19 cellular contexts compared by ENCODE assay signal in genomic region chr20:36275441-36276189, GRCh38. TPM values are rescaled to one million over a fixed set of nuclear protein-coding genes. Genes with fewer than 3 reads are reported as not detected.
DNase-seq lines count a peak whose midpoint lies in the region; ATAC-seq, FAIRE-seq and TF ChIP-seq lines count a peak whose summit lies in the region.
"Had no signal": no experiment of that assay in that cellular context is flagged by ENCODE, and none has a peak within 500 bp of the region (broad histone marks: within the 10 kb centered on the region; RNA-seq: fewer than 3 reads in every experiment).

No MANE protein-coding gene starts in this region.

- H3K27me3 ChIP-seq in BE2C (no peaks in the 10 kb centered on the region), K562 (ENCODE audit: control insufficient read depth in 2 of 2, insufficient read depth in 2 of 2, low read length in 2 of 2) (peaks cover 25 to 71% of the 10 kb centered on the region in 2 experiments), neural progenitor cell (no peaks in the 10 kb centered on the region), mammary epithelial cell (ENCODE audit: insufficient read depth, low read length) (no peaks in the 10 kb centered on the region)

- H3F3A ChIP-seq in neural progenitor cell (ENCODE audit: low read depth), result no peaks in the 10 kb centered on the region

- 0% methylated on average over 12 of the region's 12 CpGs for WGBS in K562 (ENCODE audit: insufficient coverage, low coverage, missing lambda C conversion rate)
- 79% methylated on average over 6 of the region's 12 CpGs for WGBS in mammary epithelial cell (ENCODE audit: low coverage, missing lambda C conversion rate)

- DNase-seq in BE2C (peak; percentile 67), NCI-H69 (lab: John Stamatoyannopoulos, UW) (peak; percentile 27), K562 (ENCODE audit: extremely low read depth in 1 of 4, low spot score in 3 of 4) (no peak), neural progenitor cell (ENCODE audit: low spot score) (no peak), NCI-H1436 treated with DMSO at 0.1 percent for 48 hours (lab: John Stamatoyannopoulos, UW) (no peak), NCI-H446 (lab: John Stamatoyannopoulos, UW) (no peak), mammary epithelial cell (no peak)
- DNase-seq: CD4-positive, alpha-beta T cell; GM23248; NCI-H1694; NCI-H2107; NCI-H2227 treated with DMSO at 0.1 percent for 48 hours; NCI-H526; RPMI8226; SW 1271 had no signal

- peaks cover 27% of the 10 kb centered on the region for H3K4me1 Mint-ChIP-seq in neural progenitor cell
- H3K4me1 Mint-ChIP-seq: B cell had no signal

- H2AFZ ChIP-seq in K562 (ENCODE audit: low read depth, low read length) (no peak overlapping the region), neural progenitor cell (replicated peaks) (no peak overlapping the region), mammary epithelial cell (ENCODE audit: low read depth, low read length) (no peak overlapping the region)
- H2AFZ ChIP-seq: GM23248 had no signal

- TF ChIP-seq POLR2A in K562 (conservative IDR thresholded peaks at IDR 0.05), result no peak

- H3K9ac ChIP-seq in K562 (ENCODE audit: insufficient read depth in 1 of 2, low read depth in 2 of 2, low read length in 2 of 2) (no peak overlapping the region), neural progenitor cell (no peak overlapping the region), mammary epithelial cell (ENCODE audit: insufficient read depth, low read length) (no peak overlapping the region)
- H3K9ac ChIP-seq: GM23248, KMS-11 had no signal

- no peak overlapping the region for H3K27ac Mint-ChIP-seq in neural progenitor cell
- H3K27ac Mint-ChIP-seq: B cell; CD4-positive, alpha-beta T cell had no signal

- no peaks in the 10 kb centered on the region for H3K9me3 Mint-ChIP-seq in neural progenitor cell
- H3K9me3 Mint-ChIP-seq: CD4-positive, alpha-beta T cell had no signal

- dilution Hi-C loops in mammary epithelial cell (cut with HindIII; ENCODE audit: low sequenced_read_pairs), result no loop called here

- no peak for TF ChIP-seq EP300 in K562 (IDR thresholded peaks at IDR 0.05; ENCODE audit: low read length)

- 0 out of 2 replicates have a peak, but pooled peaks cover 10% of the 10 kb centered on the region for H4K20me1 ChIP-seq in K562 (replicated peaks; ENCODE audit: control insufficient read depth, insufficient read depth, low read length)
- no peaks in the 10 kb centered on the region for H4K20me1 ChIP-seq in neural progenitor cell (ENCODE audit: low read depth)
- H4K20me1 ChIP-seq in mammary epithelial cell (ENCODE audit: insufficient read depth, low read length), result no peaks in the 10 kb centered on the region

- H3K4me3 Mint-ChIP-seq in neural progenitor cell, result no peak overlapping the region
- H3K4me3 Mint-ChIP-seq: B cell; CD4-positive, alpha-beta T cell had no signal

- H3K36me3 ChIP-seq in BE2C, result no peaks in the 10 kb centered on the region
- no peaks in the 10 kb centered on the region for H3K36me3 ChIP-seq in K562 (ENCODE audit: control insufficient read depth, insufficient read depth, low read length)
- no peaks in the 10 kb centered on the region for H3K36me3 ChIP-seq in neural progenitor cell
- no peaks in the 10 kb centered on the region for H3K36me3 ChIP-seq in mammary epithelial cell (ENCODE audit: insufficient read depth, low read length)

- no peaks in the 10 kb centered on the region for H3K9me1 ChIP-seq in K562 (ENCODE audit: control insufficient read depth, insufficient read depth, low read length)

- H3K27ac ChIP-seq in K562 (ENCODE audit: extremely low read depth, low read depth, low read length), result no peak overlapping the region
- H3K27ac ChIP-seq in neural progenitor cell, result no peak overlapping the region
- H3K27ac ChIP-seq in mammary epithelial cell (ENCODE audit: insufficient read depth, low read depth, low read length), result no peak overlapping the region
- H3K27ac ChIP-seq: GM23248, KMS-11 had no signal

- H3K27me3 Mint-ChIP-seq in neural progenitor cell (ENCODE audit: insufficient read depth, low read depth), result peaks cover 5% of the 10 kb centered on the region

- H3K4me3 ChIP-seq in BE2C (ENCODE audit: low read depth, low read length) (no peak overlapping the region), K562 (no peak overlapping the region), neural progenitor cell (no peak overlapping the region), mammary epithelial cell (replicated peaks in 1 of 3; ENCODE audit: insufficient read depth in 1 of 3, low read depth in 2 of 3, low read length in 3 of 3) (no peak overlapping the region)
- H3K4me3 ChIP-seq: GM23248 had no signal

- TF ChIP-seq CTCF in BE2C (IDR thresholded peaks at IDR 0.05; ENCODE audit: low read depth, low read length) (peak; percentile 29), K562 (IDR thresholded peaks at IDR 0.05 in 2 of 3, conservative IDR thresholded peaks at IDR 0.05 in 1 of 3; ENCODE audit: insufficient read depth in 2 of 3, low read depth in 1 of 3, low read length in 3 of 3) (no peak), neural progenitor cell (IDR thresholded peaks at IDR 0.05) (peak; percentile 3), mammary epithelial cell (conservative IDR thresholded peaks at IDR 0.05 in 1 of 2, IDR thresholded peaks at IDR 0.05 in 1 of 2; ENCODE audit: extremely low read depth in 1 of 2, insufficient read depth in 1 of 2, low read depth in 1 of 2, low read length in 2 of 2) (no peak)

- H3K4me1 ChIP-seq in BE2C (peaks cover 10% of the 10 kb centered on the region), K562 (replicated peaks in 1 of 2; ENCODE audit: control insufficient read depth in 2 of 2, insufficient read depth in 2 of 2, low read length in 2 of 2) (peaks cover 0 to 3% of the 10 kb centered on the region in 2 experiments; a peak in 1 of 5 replicates), neural progenitor cell (peaks cover 7% of the 10 kb centered on the region), mammary epithelial cell (ENCODE audit: insufficient read depth, low read length) (no peaks in the 10 kb centered on the region)

- intact Hi-C loops in K562 (cut with micrococcal nuclease), result no loop called here
- intact Hi-C loops in mammary epithelial cell (cut with micrococcal nuclease), result no loop called here

- FAIRE-seq in K562 (lab: Jason Lieb, UNC), result no peak
- FAIRE-seq: HepG2 had no signal

- POLR2A ChIA-PET in K562 (lab: Yijun Ruan, JAX), result interaction anchor here (1.3 kb wide), 1 partner anchor 10 kb away, joined by 4 read pairs; no protein-coding TSS in a partner anchor

- H3K9me3 ChIP-seq in BE2C (no peaks in the 10 kb centered on the region), K562 (replicated peaks; ENCODE audit: control insufficient read depth, insufficient read depth, low read depth, low read length) (no peaks in the 10 kb centered on the region), neural progenitor cell (ENCODE audit: low read depth) (no peaks in the 10 kb centered on the region), mammary epithelial cell (replicated peaks; ENCODE audit: insufficient read depth, low read length) (no peaks in the 10 kb centered on the region)

- no TSS peak for BruUV-seq in K562 (replicated peaks; lab: Mats Ljungman, UMichigan)
- BruUV-seq in mammary epithelial cell (replicated peaks; lab: Mats Ljungman, UMichigan), result no TSS peak

- CTCF ChIA-PET in K562 (lab: Yijun Ruan, JAX; ENCODE audit: low intra/inter-chr PET ratio) (no interaction called here), mammary epithelial cell (lab: Charles Lee; ENCODE audit: low non-redundant PET) (no interaction called here)

- no peaks in the 10 kb centered on the region for H3K36me3 Mint-ChIP-seq in neural progenitor cell

- ATAC-seq in K562 (no peak), HG03280 (IDR thresholded peaks at IDR 0.05; ENCODE audit: unreplicated experiment) (no peak)
- ATAC-seq: HepG2 had no signal

- H3K4me2 ChIP-seq in K562 (ENCODE audit: insufficient read depth, low read length) (no peak overlapping the region), neural progenitor cell (no peak overlapping the region), mammary epithelial cell (ENCODE audit: insufficient read depth, low read depth, low read length) (no peak overlapping the region)
- H3K4me2 ChIP-seq: KMS-11 had no signal

- H3K79me2 ChIP-seq in K562 (ENCODE audit: control insufficient read depth, insufficient read depth, low read length), result no peaks in the 10 kb centered on the region
- H3K79me2 ChIP-seq in neural progenitor cell (ENCODE audit: low read depth), result no peaks in the 10 kb centered on the region
- H3K79me2 ChIP-seq in mammary epithelial cell (ENCODE audit: insufficient read depth, low read length), result no peaks in the 10 kb centered on the region

- in situ Hi-C loops in K562 (cut with MboI), result no loop called here
- in situ Hi-C loops in mammary epithelial cell (cut with MboI; ENCODE audit: low sequenced_read_pairs in 2 of 2), result no loop called here

- TF ChIP-seq RAD21 in K562 (CRISPR knock-in tag; conservative IDR thresholded peaks at IDR 0.05 in 1 of 2, IDR thresholded peaks at IDR 0.05 in 1 of 2), result no peak

RNA-seq across cellular contexts. Expression of gene DLGAP4, which starts 30.5 kb away (rescaled TPM):
- 71.6 TPM for polyA plus RNA-seq in BE2C (2012; ENCODE audit: insufficient read depth, insufficient read length, low read depth)
- 20.3 and 54.2 TPM in 2 replicates for total RNA-seq in K562 (2011; cell fraction: chromatin; rRNA removed; ENCODE audit: low replicate concordance)
- 27.4 and 30.0 TPM in 2 replicates for total RNA-seq in K562 (2011; cell fraction: nucleolus; rRNA removed)
- 33.4 and 54.4 TPM in 2 replicates for total RNA-seq in K562 (2011; cell fraction: nucleoplasm; rRNA removed)
- total RNA-seq in K562 (2014; rRNA removed) (4.5 and 9.9 TPM in 2 replicates), K562 (2014; rRNA removed; fragmentation: Illumina TruSeq; extraction: Trizol) (2.3 and 3.2 TPM in 2 replicates), K562 (2015; rRNA removed; fragmentation: Illumina TruSeq; extraction: Trizol) (4.5 and 6.8 TPM in 2 replicates), K562 (2021) (26.1 and 34.1 TPM in 2 replicates), neural progenitor cell (ENCODE audit: low replicate concordance) (21.7 and 74.5 TPM in 2 replicates), mammary epithelial cell (10 to 100 TPM; 30.2 to 62.0 TPM)
- polyA plus RNA-seq in K562 (2011; rRNA removed) (3.1 and 6.5 TPM in 2 replicates), K562 (2014; fragmentation: Illumina TruSeq; extraction: Trizol) (22.3 and 30.8 TPM in 2 replicates), K562 (2014; fragmentation: Nextera tagmentation; extraction: Ambion mirVana) (under 1 TPM; 0.31 to 0.74 TPM), K562 (2014; rRNA removed) (9.5 and 11.9 TPM in 2 replicates), mammary epithelial cell (23.0 TPM)
- polyA plus RNA-seq in K562 (2011; cell fraction: cytosol; rRNA removed), result 9.9 and 17.6 TPM in 2 replicates
- 20.7 and 29.9 TPM in 2 replicates for polyA plus RNA-seq in K562 (2011; cell fraction: nucleus; rRNA removed)
- polyA plus RNA-seq in K562 (2012), result 16.7 and 28.3 TPM in 2 replicates
- polyA minus RNA-seq in K562 (2011; rRNA and poly(A)+ RNA removed), result 4.4 and 5.6 TPM in 2 replicates
- polyA minus RNA-seq in K562 (2011; cell fraction: cytosol; rRNA and poly(A)+ RNA removed), result 24.3 and 33.7 TPM in 2 replicates
- polyA minus RNA-seq in K562 (2011; cell fraction: nucleus; rRNA and poly(A)+ RNA removed), result 7.7 and 10.9 TPM in 2 replicates
- polyA minus RNA-seq in mammary epithelial cell, result 122 TPM

RNA-seq across cellular contexts. Expression of gene AAR2, which starts 39.3 kb away (rescaled TPM):
- 114 TPM for polyA plus RNA-seq in BE2C (2012; ENCODE audit: insufficient read depth, insufficient read length, low read depth)
- 10.3 and 27.3 TPM in 2 replicates for total RNA-seq in K562 (2011; cell fraction: chromatin; rRNA removed; ENCODE audit: low replicate concordance)
- 20.4 and 22.3 TPM in 2 replicates for total RNA-seq in K562 (2011; cell fraction: nucleolus; rRNA removed)
- total RNA-seq in K562 (2011; cell fraction: nucleoplasm; rRNA removed), result 16.5 and 16.9 TPM in 2 replicates
- total RNA-seq in K562 (2014; rRNA removed) (24.7 and 29.6 TPM in 2 replicates), K562 (2014; rRNA removed; fragmentation: Illumina TruSeq; extraction: Trizol) (18.0 and 20.0 TPM in 2 replicates), K562 (2015; rRNA removed; fragmentation: Illumina TruSeq; extraction: Trizol) (22.4 and 23.6 TPM in 2 replicates), K562 (2021) (26.0 and 26.3 TPM in 2 replicates), neural progenitor cell (ENCODE audit: low replicate concordance) (19.7 and 26.6 TPM in 2 replicates), mammary epithelial cell (10 to 100 TPM; 20.9 to 29.3 TPM)
- polyA plus RNA-seq in K562 (2011; rRNA removed) (30.7 and 30.8 TPM in 2 replicates), K562 (2014; fragmentation: Illumina TruSeq; extraction: Trizol) (36.2 and 39.4 TPM in 2 replicates), K562 (2014; fragmentation: Nextera tagmentation; extraction: Ambion mirVana) (10 to 100 TPM in 1 of 2 experiments, 1 to 10 TPM in 1; 6.5 to 12.0 TPM), K562 (2014; rRNA removed) (29.3 and 30.0 TPM in 2 replicates), mammary epithelial cell (26.8 TPM)
- 31.0 and 52.8 TPM in 2 replicates for polyA plus RNA-seq in K562 (2011; cell fraction: cytosol; rRNA removed)
- 14.5 and 21.1 TPM in 2 replicates for polyA plus RNA-seq in K562 (2011; cell fraction: nucleus; rRNA removed)
- polyA plus RNA-seq in K562 (2012), result 21.4 and 24.8 TPM in 2 replicates
- 20.2 and 29.3 TPM in 2 replicates for polyA minus RNA-seq in K562 (2011; rRNA and poly(A)+ RNA removed)
- polyA minus RNA-seq in K562 (2011; cell fraction: cytosol; rRNA and poly(A)+ RNA removed), result 15.3 and 17.6 TPM in 2 replicates
- 13.1 and 18.1 TPM in 2 replicates for polyA minus RNA-seq in K562 (2011; cell fraction: nucleus; rRNA and poly(A)+ RNA removed)
- 19.4 TPM for polyA minus RNA-seq in mammary epithelial cell

Comparison
In these comparisons a context has a peak if more than half of its experiments do, and no peak if none do; other contexts are left out.
1. DNase-seq: peak in BE2C (single experiment) and NCI-H69 (single experiment); none in K562 (0 of 4), neural progenitor cell (single experiment), NCI-H1436 treated with DMSO at 0.1 percent for 48 hours (single experiment), NCI-H446 (0 of 2) and mammary epithelial cell (single experiment).
2. CTCF ChIP-seq: peak in BE2C (single experiment) and neural progenitor cell (single experiment); none in K562 (0 of 3) and mammary epithelial cell (0 of 2).